ENCODE assay signal across 9 cellular contexts in the genomic region with DNA sequence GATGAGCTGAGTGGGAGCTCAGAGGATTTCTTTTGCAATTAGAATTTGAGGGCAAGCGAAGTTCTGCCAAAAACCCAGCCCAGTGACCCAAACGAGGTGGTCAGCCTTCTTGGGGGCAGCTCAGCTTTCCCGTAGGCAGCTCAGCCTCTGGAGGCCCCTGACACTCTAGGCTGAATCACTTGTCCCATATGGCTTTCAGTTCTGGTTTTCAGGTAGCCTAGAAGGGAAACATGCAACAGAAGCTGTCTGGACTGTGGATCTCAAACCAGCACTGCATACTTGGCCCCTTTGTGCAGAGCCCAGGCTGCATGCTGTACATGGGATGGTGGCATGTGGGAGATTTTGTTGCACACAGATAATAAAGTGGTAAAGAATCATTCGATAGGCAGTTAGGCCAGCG.
"Had no signal": no experiment of that assay in that cellular context is flagged by ENCODE, and none has a peak within 500 bp of the region (broad histone marks: within the 10 kb centered on the region; RNA-seq: fewer than 3 reads in every experiment).

No MANE protein-coding gene starts in this region.

- H3K4me1 Mint-ChIP-seq: IgD-negative memory B cell had no signal

- H3K27me3 Mint-ChIP-seq: IgD-negative memory B cell had no signal

- H3K9ac ChIP-seq: KMS-11 had no signal

- ATAC-seq: HepG2, K562 had no signal

- H3K27ac Mint-ChIP-seq: IgD-negative memory B cell had no signal

- H3K27ac ChIP-seq: HL-60, KMS-11 had no signal

- H3K4me2 ChIP-seq: KMS-11 had no signal

- H3K4me3 ChIP-seq: K562 had no signal

- H3K4me3 Mint-ChIP-seq: IgD-negative memory B cell had no signal

- DNase-seq: IMR-90, Karpas-422, KBM-7, KG1 had no signal

- H3K36me3 Mint-ChIP-seq: IgD-negative memory B cell had no signal
